In the genomic region with DNA sequence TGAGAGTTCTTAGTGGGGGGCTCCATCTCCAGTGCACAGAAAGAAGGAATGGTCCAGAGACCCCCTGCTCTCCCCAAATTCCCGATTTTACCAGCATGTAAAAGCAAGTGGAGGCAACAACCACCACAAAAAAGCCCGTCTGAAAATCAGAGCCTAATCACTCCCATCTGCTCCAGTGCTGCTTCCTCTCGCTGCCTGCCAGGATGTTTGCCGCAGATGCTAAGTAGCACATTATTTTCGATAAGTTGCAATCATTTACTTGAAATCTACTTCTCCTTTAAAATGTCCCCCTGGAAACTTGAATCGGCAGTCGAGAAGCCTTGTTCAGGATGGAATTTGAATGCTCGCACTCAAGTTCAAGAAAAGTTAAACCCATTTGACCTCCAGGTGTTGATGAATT, we compare ENCODE assay signal across 18 cellular contexts.
A peak's percentile ranks its signal among the peaks of the same experiment; 100 is the strongest.
DNase-seq lines count a peak whose midpoint lies in the region; ATAC-seq and TF ChIP-seq lines count a peak whose summit lies in the region.
"Had no signal": no experiment of that assay in that cellular context is flagged by ENCODE, and none has a peak within 500 bp of the region (broad histone marks: within the 10 kb centered on the region; RNA-seq: fewer than 3 reads in every experiment).

No MANE protein-coding gene starts in this region.

- BruUV-seq in mammary epithelial cell (replicated peaks; lab: Mats Ljungman, UMichigan): no TSS peak

- no peak overlapping the region for H3K4me2 ChIP-seq in mammary epithelial cell (ENCODE audit: insufficient read depth, low read depth, low read length)

- H2AFZ ChIP-seq in mammary epithelial cell (ENCODE audit: low read depth, low read length): no peak overlapping the region

- H3K27ac ChIP-seq in breast epithelium (peak overlapping the region; percentile 72 to 73), mammary epithelial cell (ENCODE audit: insufficient read depth, low read depth, low read length) (no peak overlapping the region), esophagus muscularis mucosa (replicated peaks in 1 of 4) (peak overlapping the region; percentile 78 to 81 (median 80)), upper lobe of right lung (peak overlapping the region; percentile 36)

- H3K4me3 ChIP-seq in breast epithelium (peak overlapping the region in 1 of 3 donors; percentile 13), mammary epithelial cell (replicated peaks in 1 of 3; ENCODE audit: insufficient read depth in 1 of 3, low read depth in 2 of 3, low read length in 3 of 3) (no peak overlapping the region), esophagus muscularis mucosa (no peak overlapping the region), upper lobe of right lung (no peak overlapping the region)

- in situ Hi-C loops in mammary epithelial cell (cut with MboI; ENCODE audit: low sequenced_read_pairs in 2 of 2): loop anchor here in 1 of 2 donors (10.0 to 25.0 kb wide), 2 partner anchors 285 to 1243 kb away; no protein-coding TSS in a partner anchor

- H3K79me2 ChIP-seq in mammary epithelial cell (ENCODE audit: insufficient read depth, low read length): no peaks in the 10 kb centered on the region

- H3K9me3 Mint-ChIP-seq in nephron: no peaks in the 10 kb centered on the region
- H3K9me3 Mint-ChIP-seq: naive B cell had no signal

- peaks cover 20% of the 10 kb centered on the region for H3K36me3 Mint-ChIP-seq in nephron (ENCODE audit: low read depth)
- H3K36me3 Mint-ChIP-seq: CD8-positive, alpha-beta memory T cell; naive B cell had no signal

- no peak for TF ChIP-seq POLR2A in breast epithelium (IDR thresholded peaks at IDR 0.05)
- TF ChIP-seq POLR2A in esophagus muscularis mucosa (IDR thresholded peaks at IDR 0.05; ENCODE audit: low read depth): no peak

- H3K27ac Mint-ChIP-seq in nephron: peak overlapping the region; percentile 0 to 46 (median 41)
- H3K27ac Mint-ChIP-seq: CD8-positive, alpha-beta memory T cell; naive B cell had no signal

- dilution Hi-C loops in mammary epithelial cell (cut with HindIII; ENCODE audit: low sequenced_read_pairs): no loop called here

- DNase-seq in breast epithelium (ENCODE audit: low spot score in 2 of 2): no peak
- no peak for DNase-seq in mammary epithelial cell
- DNase-seq in esophagus muscularis mucosa (ENCODE audit: extremely low spot score): no peak
- no peak for DNase-seq in upper lobe of right lung
- DNase-seq in superior temporal gyrus (ENCODE audit: extremely low spot score): no peak
- no peak for DNase-seq in stimulated activated CD4-positive, alpha-beta T cell treated with anti-CD3 and anti-CD28 coated beads, Interleukin-1b, Interleukin-23, amount 100 ng/mL, for 48 hours
- DNase-seq: 8988T; activated CD4-positive, alpha-beta T cell treated with anti-CD3 and anti-CD28 coated beads for 48 hours; activated CD8-positive, alpha-beta memory T cell treated with anti-CD3 and anti-CD28 coated beads, Interleukin-2, amount 50 U/mL, for 48 hours; activated naive CD4-positive, alpha-beta T cell; CD8-positive, alpha-beta memory T cell; dermis blood vessel endothelial cell; left colon; MV-4-11; naive B cell; NCI-H2081 treated with DMSO at 0.1 percent for 48 hours had no signal

- no peaks in the 10 kb centered on the region for H4K20me1 ChIP-seq in mammary epithelial cell (ENCODE audit: insufficient read depth, low read length)

- ATAC-seq in upper lobe of right lung: no peak
- no peak for ATAC-seq in GM18517 (IDR thresholded peaks at IDR 0.05; ENCODE audit: unreplicated experiment)
- ATAC-seq: left colon had no signal

- no peak overlapping the region for H3K4me3 Mint-ChIP-seq in nephron
- H3K4me3 Mint-ChIP-seq: naive B cell had no signal

- no peaks in the 10 kb centered on the region for H3K27me3 ChIP-seq in breast epithelium
- no peaks in the 10 kb centered on the region for H3K27me3 ChIP-seq in mammary epithelial cell (ENCODE audit: insufficient read depth, low read length)
- no peaks in the 10 kb centered on the region for H3K27me3 ChIP-seq in esophagus muscularis mucosa
- H3K27me3 ChIP-seq in upper lobe of right lung: no peaks in the 10 kb centered on the region

- H3K4me1 ChIP-seq in breast epithelium (no peaks in the 10 kb centered on the region), mammary epithelial cell (ENCODE audit: insufficient read depth, low read length) (peaks cover 4% of the 10 kb centered on the region), esophagus muscularis mucosa (peaks cover 43 to 95% (median 92%) of the 10 kb centered on the region in 4 donors), upper lobe of right lung (peaks cover 16% of the 10 kb centered on the region)

- H3K9me3 ChIP-seq in breast epithelium: no peaks in the 10 kb centered on the region
- H3K9me3 ChIP-seq in mammary epithelial cell (replicated peaks; ENCODE audit: insufficient read depth, low read length): no peaks in the 10 kb centered on the region
- no peaks in the 10 kb centered on the region for H3K9me3 ChIP-seq in esophagus muscularis mucosa
- H3K9me3 ChIP-seq in upper lobe of right lung: no peaks in the 10 kb centered on the region

- H3K27me3 Mint-ChIP-seq in nephron (ENCODE audit: low read depth): no peaks in the 10 kb centered on the region
- H3K27me3 Mint-ChIP-seq: CD8-positive, alpha-beta memory T cell had no signal

- H3K9ac ChIP-seq in mammary epithelial cell (ENCODE audit: insufficient read depth, low read length): no peak overlapping the region

- intact Hi-C loops in breast epithelium (cut with DNase I; ENCODE audit: low total_unique reads) (loop anchor here (10.0 kb wide), 1 partner anchor 225 kb away; a partner anchor contains a TSS), mammary epithelial cell (cut with micrococcal nuclease) (no loop called here), esophagus muscularis mucosa (cut with DNase I) (loop anchor here (5.0 kb wide), 1 partner anchor 158 kb away; no protein-coding TSS in a partner anchor), upper lobe of right lung (cut with DNase I) (no loop called here)

- CTCF ChIA-PET in mammary epithelial cell (lab: Charles Lee; ENCODE audit: low non-redundant PET): no interaction called here

- H3K36me3 ChIP-seq in breast epithelium (no peaks in the 10 kb centered on the region), mammary epithelial cell (ENCODE audit: insufficient read depth, low read length) (no peaks in the 10 kb centered on the region), esophagus muscularis mucosa (no peaks in the 10 kb centered on the region), upper lobe of right lung (no peaks in the 10 kb centered on the region)

- TF ChIP-seq EP300 in esophagus muscularis mucosa (IDR thresholded peaks at IDR 0.05): no peak

- WGBS in mammary epithelial cell (ENCODE audit: low coverage, missing lambda C conversion rate): 100% methylated on average over 7 of the region's 8 CpGs
- WGBS in esophagus muscularis mucosa: 68% methylated on average over 8 of the region's 8 CpGs

- peaks cover 69% of the 10 kb centered on the region for H3K4me1 Mint-ChIP-seq in nephron
- H3K4me1 Mint-ChIP-seq: CD8-positive, alpha-beta memory T cell; naive B cell had no signal

- TF ChIP-seq CTCF in breast epithelium (IDR thresholded peaks at IDR 0.05) (no peak), mammary epithelial cell (conservative IDR thresholded peaks at IDR 0.05 in 1 of 2, IDR thresholded peaks at IDR 0.05 in 1 of 2; ENCODE audit: extremely low read depth in 1 of 2, insufficient read depth in 1 of 2, low read depth in 1 of 2, low read length in 2 of 2) (no peak), esophagus muscularis mucosa (IDR thresholded peaks at IDR 0.05) (no peak), nephron (IDR thresholded peaks at IDR 0.05; ENCODE audit: unreplicated experiment in 3 of 3) (no peak), upper lobe of right lung (IDR thresholded peaks at IDR 0.05) (no peak)

Comparison
In these comparisons a context has a peak if more than half of its experiments do, and no peak if none do; other contexts are left out.
1. intact Hi-C loops: an anchor here in breast epithelium (10.0 kb wide) and esophagus muscularis mucosa (5.0 kb wide); none called in mammary epithelial cell and upper lobe of right lung.